ENCODE assay signal across 17 cellular contexts in genomic region chr7:133583545-133584171, GRCh38.
"Had no signal": no experiment of that assay in that cellular context is flagged by ENCODE, and none has a peak within 500 bp of the region (broad histone marks: within the 10 kb centered on the region; RNA-seq: fewer than 3 reads in every experiment).

No MANE protein-coding gene starts in this region.

- FAIRE-seq: islet of Langerhans, small intestine, TTC549 had no signal

- H3K9me3 ChIP-seq: gastroesophageal sphincter, right atrium auricular region, upper lobe of left lung had no signal

- ATAC-seq: activated CD8-positive, alpha-beta T cell treated with anti-CD3 and anti-CD28 coated beads for 36 hours; gastroesophageal sphincter; natural killer cell; stimulated activated naive CD8-positive, alpha-beta T cell treated with anti-CD3 and anti-CD28 coated beads, Interleukin-15, Interleukin-2, amounts not matched to agents 100 U/mL and 50 U/mL, for 24 hours had no signal

- H3K27me3 ChIP-seq: gastroesophageal sphincter, right atrium auricular region, upper lobe of left lung had no signal

- H3K27me3 Mint-ChIP-seq: activated B cell treated with CpG ODN at 0.5 μM for 24 hours; activated CD8-positive, alpha-beta T cell treated with anti-CD3 and anti-CD28 coated beads for 36 hours; activated naive CD8-positive, alpha-beta T cell treated with anti-CD3 and anti-CD28 coated beads for 36 hours; progenitor cell of endocrine pancreas had no signal

- H3K9me3 Mint-ChIP-seq: natural killer cell had no signal

- H3K27ac Mint-ChIP-seq: activated B cell treated with CpG ODN at 0.5 μM for 24 hours; activated CD8-positive, alpha-beta T cell treated with anti-CD3 and anti-CD28 coated beads for 36 hours; activated naive CD8-positive, alpha-beta T cell treated with anti-CD3 and anti-CD28 coated beads for 36 hours; natural killer cell; progenitor cell of endocrine pancreas had no signal

- H3K4me3 Mint-ChIP-seq: activated B cell treated with CpG ODN at 0.5 μM for 24 hours; activated CD8-positive, alpha-beta T cell treated with anti-CD3 and anti-CD28 coated beads for 36 hours; activated naive CD8-positive, alpha-beta T cell treated with anti-CD3 and anti-CD28 coated beads for 36 hours; natural killer cell had no signal

- DNase-seq: activated B cell treated with CpG ODN at 0.5 μM for 24 hours; activated CD4-positive, alpha-beta T cell treated with anti-CD3 and anti-CD28 coated beads for 48 hours; activated CD8-positive, alpha-beta T cell treated with anti-CD3 and anti-CD28 coated beads for 36 hours; activated naive CD8-positive, alpha-beta T cell treated with anti-CD3 and anti-CD28 coated beads for 36 hours; effector CD8-positive, alpha-beta T cell; natural killer cell; nucleus accumbens; small intestine; stimulated activated naive CD8-positive, alpha-beta T cell treated with anti-CD3 and anti-CD28 coated beads, Interleukin-15, Interleukin-2, amounts not matched to agents 100 U/mL and 50 U/mL, for 24 hours; SW 1271; upper lobe of left lung had no signal

- H3K4me1 ChIP-seq: gastroesophageal sphincter, right atrium auricular region, upper lobe of left lung had no signal

- H3K27ac ChIP-seq: epithelial cell of prostate, gastroesophageal sphincter, right atrium auricular region, upper lobe of left lung had no signal

- H3K36me3 Mint-ChIP-seq: natural killer cell had no signal

- H3K4me3 ChIP-seq: gastroesophageal sphincter, right atrium auricular region, upper lobe of left lung had no signal

- H3K36me3 ChIP-seq: right atrium auricular region, upper lobe of left lung had no signal
